Comparison of ENCODE assay signal across 4 cellular contexts in genomic region chr15:76468722-76469121, GRCh38.
TF ChIP-seq lines count a peak whose summit lies in the region.

No MANE protein-coding gene starts in this region.

TF ChIP-seq in HepG2, 621 proteins besides CTCF, POLR2A, EP300 and RAD21:
- TF ChIP-seq ZNF674 (CRISPR knock-in tag; IDR thresholded peaks at IDR 0.05; ENCODE audit: low read depth) (no peak), MAFK (conservative IDR thresholded peaks at IDR 0.05 in 1 of 2, IDR thresholded peaks at IDR 0.05 in 1 of 2; ENCODE audit: low read length in 2 of 2) (peak; percentile 81 to 87), MAFF (IDR thresholded peaks at IDR 0.05; ENCODE audit: low read depth, low read length) (peak; percentile 81)

TF ChIP-seq in A549, 52 proteins besides CTCF, POLR2A, EP300 and RAD21:
- no peak for TF ChIP-seq PHF8 (IDR thresholded peaks at IDR 0.05; ENCODE audit: borderline replicate concordance, low read depth)
- TF ChIP-seq FOSB (CRISPR knock-in tag; IDR thresholded peaks at IDR 0.05) = no peak
- TF ChIP-seq MAFK (IDR thresholded peaks at IDR 0.05; ENCODE audit: partially characterized antibody) = peak; percentile 87

TF ChIP-seq in IMR-90, 13 proteins besides CTCF, POLR2A, EP300 and RAD21:
- no peak for TF ChIP-seq BHLHE40 (IDR thresholded peaks at IDR 0.05; ENCODE audit: low read depth, low read length)
- TF ChIP-seq MAFK (IDR thresholded peaks at IDR 0.05; ENCODE audit: low read depth, low read length) = peak; percentile 74
- no peak for TF ChIP-seq MAZ (IDR thresholded peaks at IDR 0.05; ENCODE audit: borderline replicate concordance, low read depth, low read length)
- TF ChIP-seq ELK1 (IDR thresholded peaks at IDR 0.05; ENCODE audit: borderline replicate concordance, low read depth, low read length) = no peak
- TF ChIP-seq NFE2L2 (IDR thresholded peaks at IDR 0.05; ENCODE audit: low read depth, low read length) = no peak
TF ChIP-seq in IMR-90: peak in this region for 1.

TF ChIP-seq in K562, 482 proteins besides CTCF, POLR2A, EP300 and RAD21:
- TF ChIP-seq MAFK (IDR thresholded peaks at IDR 0.05; ENCODE audit: low read length) (peak; percentile 9; the same call in 1 of the 2 replicates), SETDB1 (IDR thresholded peaks at IDR 0.05; ENCODE audit: low read length) (no peak)
